ENCODE assay signal across 32 cellular contexts in genomic region chr3:178807694-178808093, GRCh38.
"Had no signal": no experiment of that assay in that cellular context is flagged by ENCODE, and none has a peak within 500 bp of the region (broad histone marks: within the 10 kb centered on the region; RNA-seq: fewer than 3 reads in every experiment).

No MANE protein-coding gene starts in this region.

- DNase-seq: Karpas-422, Kasumi-1, MG63, MM.1S, MV-4-11, NCI-H1048, NCI-H1092, NCI-H1092 treated with DMSO at 0.1 percent for 48 hours, NCI-H1105, NCI-H1105 treated with DMSO at 0.1 percent for 48 hours, NCI-H1417 treated with DMSO at 0.1 percent for 48 hours, NCI-H1436, NCI-H1436 treated with DMSO at 0.1 percent for 48 hours, NCI-H146, NCI-H1694, NCI-H1694 treated with DMSO at 0.1 percent for 48 hours, NCI-H187, NCI-H187 treated with DMSO at 0.1 percent for 48 hours, NCI-H1930, NCI-H2029, NCI-H2029 treated with DMSO at 0.1 percent for 48 hours, NCI-H2081, NCI-H2081 treated with DMSO at 0.1 percent for 48 hours, NCI-H2107, NCI-H2171, NCI-H2171 treated with DMSO at 0.1 percent for 48 hours, NCI-H2227 treated with DMSO at 0.1 percent for 48 hours, NCI-H226, NCI-H345, NCI-H446, NCI-H446 treated with DMSO at 0.1 percent for 48 hours, NCI-H510A had no signal
